29 cellular contexts compared by ENCODE assay signal in genomic region chr15:88071141-88071540, GRCh38.
"Had no signal": no experiment of that assay in that cellular context is flagged by ENCODE, and none has a peak within 500 bp of the region (broad histone marks: within the 10 kb centered on the region; RNA-seq: fewer than 3 reads in every experiment).

No MANE protein-coding gene starts in this region.

- H3K9me3 ChIP-seq: adrenal gland, body of pancreas, esophagus muscularis mucosa, gastrocnemius medialis, heart left ventricle had no signal

- H3K4me1 ChIP-seq: adrenal gland, body of pancreas, foreskin keratinocyte, gastrocnemius medialis, heart left ventricle had no signal

- H3K4me3 ChIP-seq: adrenal gland, body of pancreas, esophagus muscularis mucosa, gastrocnemius medialis, heart left ventricle had no signal

- ATAC-seq: activated CD4-positive, alpha-beta T cell treated with anti-CD3 and anti-CD28 coated beads for 36 hours; activated CD8-positive, alpha-beta memory T cell treated with anti-CD3 and anti-CD28 coated beads, Interleukin-2, amount 10 ng/mL, durations not matched to agents 7 days and 5 days; activated CD8-positive, alpha-beta T cell treated with anti-CD3 and anti-CD28 coated beads, Interleukin-2, amount 10 ng/mL, durations not matched to agents 7 days and 5 days; activated naive CD8-positive, alpha-beta T cell treated with anti-CD3 and anti-CD28 coated beads, Interleukin-2, amount 50 U/mL, for 24 hours; body of pancreas; effector memory CD8-positive, alpha-beta T cell; foreskin keratinocyte; gastrocnemius medialis; heart left ventricle had no signal

- H3K27me3 ChIP-seq: adrenal gland, body of pancreas, esophagus muscularis mucosa, foreskin keratinocyte, gastrocnemius medialis, heart left ventricle had no signal

- H3K36me3 ChIP-seq: adrenal gland, esophagus muscularis mucosa, gastrocnemius medialis, heart left ventricle had no signal

- H3K27ac ChIP-seq: adrenal gland, body of pancreas, esophagus muscularis mucosa, foreskin keratinocyte, gastrocnemius medialis, heart left ventricle had no signal

- DNase-seq: activated CD4-positive, alpha-beta memory T cell treated with anti-CD3 and anti-CD28 coated beads for 36 hours; activated CD4-positive, alpha-beta T cell treated with anti-CD3 and anti-CD28 coated beads for 36 hours; activated CD4-positive, alpha-beta T cell treated with anti-CD3 and anti-CD28 coated beads, Interleukin-2, amount 10 ng/mL, durations not matched to agents 24 days and 14 days; activated CD4-positive, CD25-positive, alpha-beta regulatory T cell; activated CD4-positive, CD25-positive, alpha-beta regulatory T cell treated with anti-CD3 and anti-CD28 coated beads, Interleukin-2, amount 50 U/mL, for 72 hours; activated CD8-positive, alpha-beta memory T cell treated with anti-CD3 and anti-CD28 coated beads, Interleukin-2, amount 10 ng/mL, durations not matched to agents 7 days and 5 days; activated CD8-positive, alpha-beta memory T cell treated with anti-CD3 and anti-CD28 coated beads, Interleukin-2, amount 50 U/mL, for 4 hours; activated CD8-positive, alpha-beta T cell treated with anti-CD3 and anti-CD28 coated beads, Interleukin-2, amount 10 ng/mL, durations not matched to agents 7 days and 5 days; activated effector memory CD4-positive, alpha-beta T cell treated with anti-CD3 and anti-CD28 coated beads, Interleukin-2, amount 50 U/mL, for 16 hours; activated naive CD4-positive, alpha-beta T cell treated with anti-CD3 and anti-CD28 coated beads for 36 hours; activated naive CD8-positive, alpha-beta T cell treated with anti-CD3 and anti-CD28 coated beads for 36 hours; activated naive CD8-positive, alpha-beta T cell treated with anti-CD3 and anti-CD28 coated beads, Interleukin-2, amount 50 U/mL, for 24 hours; activated T-cell treated with anti-CD3 and anti-CD28 coated beads, Interleukin-2, amount 50 U/mL, for 1 hour; activated T-cell treated with anti-CD3 and anti-CD28 coated beads, Interleukin-2, amount 50 U/mL, for 48 hours; adrenal gland; amygdala; aorta; body of pancreas; cortex of kidney; dermis blood vessel endothelial cell; effector CD4-positive, alpha-beta T cell; effector memory CD8-positive, alpha-beta T cell; erythroblast; foreskin keratinocyte; gastrocnemius medialis; glutamatergic neuron; heart left ventricle; T-helper 2 cell had no signal
